In the genomic region with DNA sequence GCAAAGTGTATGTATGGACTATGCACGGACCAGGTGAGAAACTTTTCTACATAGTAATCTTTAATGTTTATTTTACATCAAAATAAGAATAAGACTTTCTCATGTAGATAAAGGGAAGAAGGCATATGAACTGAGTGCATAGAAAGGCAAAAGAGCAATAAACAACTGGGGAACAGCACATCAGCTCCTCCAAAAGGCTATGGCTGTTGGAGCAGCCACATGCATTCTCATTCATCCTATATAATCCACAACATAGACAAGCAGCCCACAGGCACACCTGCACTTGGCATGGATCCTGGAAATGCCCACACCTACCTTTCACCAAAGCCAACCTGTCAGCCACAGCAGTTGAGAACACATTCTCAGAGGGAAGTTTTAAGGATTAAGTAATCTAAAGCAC, we compare ENCODE assay signal across 23 cellular contexts.
DNase-seq lines count a peak whose midpoint lies in the region; TF ChIP-seq lines count a peak whose summit lies in the region.
"Had no signal": no experiment of that assay in that cellular context is flagged by ENCODE, and none has a peak within 500 bp of the region (broad histone marks: within the 10 kb centered on the region; RNA-seq: fewer than 3 reads in every experiment).

No MANE protein-coding gene starts in this region.

- H3K27me3 ChIP-seq in fibroblast of lung (ENCODE audit: control insufficient read depth, insufficient read depth, low read length): no peaks in the 10 kb centered on the region
- H3K27me3 ChIP-seq: esophagus squamous epithelium, neural progenitor cell had no signal

- H3K4me3 ChIP-seq in SK-N-MC (peak overlapping the region; percentile 54), fibroblast of lung (replicated peaks in 1 of 4; ENCODE audit: control extremely low read depth in 1 of 4, insufficient read depth in 1 of 4, low read depth in 3 of 4, low read length in 4 of 4) (no peak overlapping the region)
- H3K4me3 ChIP-seq: esophagus squamous epithelium, mucosa of descending colon, neural progenitor cell had no signal

- H4K20me1 ChIP-seq in fibroblast of lung (ENCODE audit: control insufficient read depth, extremely low read depth, insufficient read depth, low read length): no peaks in the 10 kb centered on the region

- no peak overlapping the region for H2AFZ ChIP-seq in fibroblast of lung (ENCODE audit: low read length)
- H2AFZ ChIP-seq: neural progenitor cell had no signal

- peak overlapping the region; percentile 32 for H3K4me2 ChIP-seq in fibroblast of lung (ENCODE audit: extremely low read depth, insufficient read depth, low read length)
- H3K4me2 ChIP-seq: neural progenitor cell had no signal

- intact Hi-C loops in cardiac septum (cut with DNase I): no loop called here

- H3K9ac ChIP-seq in SK-N-MC (ENCODE audit: insufficient read length) (no peak overlapping the region), fibroblast of lung (ENCODE audit: insufficient read depth, low read length) (no peak overlapping the region)
- H3K9ac ChIP-seq: neural progenitor cell had no signal

- peak overlapping the region; percentile 94 for H3K27ac ChIP-seq in SK-N-MC
- H3K27ac ChIP-seq in fibroblast of lung (ENCODE audit: insufficient read depth, low read length): no peak overlapping the region
- H3K27ac ChIP-seq: esophagus squamous epithelium, neural progenitor cell had no signal

- no peaks in the 10 kb centered on the region for H3K79me2 ChIP-seq in fibroblast of lung (ENCODE audit: control insufficient read depth, insufficient read depth, low read length)

- TF ChIP-seq CTCF in fibroblast of lung (conservative IDR thresholded peaks at IDR 0.05 in 1 of 2, IDR thresholded peaks at IDR 0.05 in 1 of 2; ENCODE audit: low read depth in 1 of 2, low read length in 2 of 2): peak in 1 of 2 donors; percentile 11

- H3K4me1 ChIP-seq in fibroblast of lung (ENCODE audit: control insufficient read depth, extremely low read depth, insufficient read depth, low read length): peaks cover 2% of the 10 kb centered on the region
- H3K4me1 ChIP-seq: esophagus squamous epithelium had no signal

- no peaks in the 10 kb centered on the region for H3K36me3 ChIP-seq in SK-N-MC (ENCODE audit: insufficient read depth, low read length)
- H3K36me3 ChIP-seq in fibroblast of lung (ENCODE audit: control insufficient read depth, insufficient read depth, low read length): no peaks in the 10 kb centered on the region
- H3K36me3 ChIP-seq: esophagus squamous epithelium, neural progenitor cell had no signal

- peak; percentile 39 for DNase-seq in COR-L47 (lab: John Stamatoyannopoulos, UW)
- peak; percentile 3 for DNase-seq in HCEC 1CT
- DNase-seq in SK-N-MC (ENCODE audit: low read depth, low spot score): no peak
- no peak for DNase-seq in fibroblast of lung (ENCODE audit: low read depth in 2 of 2)
- no peak for DNase-seq in cardiac septum (ENCODE audit: low spot score)
- DNase-seq in activated T-cell treated with anti-CD3 and anti-CD28 coated beads for 4 hours: no peak
- no peak for DNase-seq in activated gamma-delta T cell (lab: John Stamatoyannopoulos, UW)
- DNase-seq in NCI-H1694 treated with DMSO at 0.1 percent for 48 hours (lab: John Stamatoyannopoulos, UW): no peak
- DNase-seq: activated CD4-positive, CD25-positive, alpha-beta regulatory T cell treated with anti-CD3 and anti-CD28 coated beads, Interleukin-2, amount 50 U/mL, for 72 hours; activated CD8-positive, alpha-beta memory T cell treated with anti-CD3 and anti-CD28 coated beads for 24 hours; activated naive CD4-positive, alpha-beta T cell treated with anti-CD3 and anti-CD28 coated beads, Interleukin-2, amount 10 ng/mL, durations not matched to agents 7 days and 5 days; activated T-cell treated with anti-CD3 and anti-CD28 coated beads, Interleukin-2, amount 50 U/mL, for 48 hours; CD4-positive, alpha-beta memory T cell; cerebellar nuclear complex; DMS153; effector CD4-positive, alpha-beta T cell; esophagus squamous epithelium; GF-D8; immature natural killer cell; mucosa of descending colon; T1000; trophoblast cell had no signal

- peaks cover 4% of the 10 kb centered on the region; the same call in 1 of the 2 replicates for H3K9me3 ChIP-seq in SK-N-MC (ENCODE audit: low read depth, low read length)
- H3K9me3 ChIP-seq in fibroblast of lung (ENCODE audit: control insufficient read depth, insufficient read depth, low read depth, low read length): no peaks in the 10 kb centered on the region
- H3K9me3 ChIP-seq: esophagus squamous epithelium had no signal

Comparison
In these comparisons a context has a peak if more than half of its experiments do, and no peak if none do; other contexts are left out.
1. DNase-seq: peak in COR-L47 (single experiment) and HCEC 1CT (single experiment); none in SK-N-MC (single experiment), fibroblast of lung (0 of 2), cardiac septum (single experiment), activated T-cell treated with anti-CD3 and anti-CD28 coated beads for 4 hours (single experiment), activated gamma-delta T cell (single experiment) and NCI-H1694 treated with DMSO at 0.1 percent for 48 hours (single experiment).